Comparison of ENCODE assay signal across 18 cellular contexts in genomic region chr1:200364831-200365230, GRCh38. TPM values are rescaled to one million over a fixed set of nuclear protein-coding genes. Genes with fewer than 3 reads are reported as not detected.
DNase-seq lines count a peak whose midpoint lies in the region; ATAC-seq and TF ChIP-seq lines count a peak whose summit lies in the region.
"Had no signal": no experiment of that assay in that cellular context is flagged by ENCODE, and none has a peak within 500 bp of the region (broad histone marks: within the 10 kb centered on the region; RNA-seq: fewer than 3 reads in every experiment).

No MANE protein-coding gene starts in this region.

- H2AK5ac ChIP-seq in mesendoderm (ENCODE audit: low read length): no peak overlapping the region

- H3K18ac ChIP-seq in mesendoderm (ENCODE audit: low read length): peak overlapping the region; percentile 25

- H3K27ac Mint-ChIP-seq in endodermal cell: peak overlapping the region; percentile 87
- H3K27ac Mint-ChIP-seq in T-cell: no peak overlapping the region
- peak overlapping the region in 1 of 7 donors; percentile 77 for H3K27ac Mint-ChIP-seq in CD14-positive monocyte
- H3K27ac Mint-ChIP-seq in stimulated activated memory B cell treated with anti-CD40 and anti-IgM and Interleukin-4, amounts not matched to agents 10 μg/mL and 1 μg/mL and 100 μg/mL, for 72 hours: no peak overlapping the region
- H3K27ac Mint-ChIP-seq: activated CD4-positive, alpha-beta T cell treated with anti-CD3 and anti-CD28 coated beads for 36 hours; activated naive CD4-positive, alpha-beta T cell treated with anti-CD3 and anti-CD28 coated beads, Interleukin-2, amount 50 U/mL, for 24 hours; B cell; T-helper 17 cell had no signal

- no peak overlapping the region for H4K8ac ChIP-seq in mesendoderm (ENCODE audit: low read depth, low read length)

- peak overlapping the region; percentile 43 for H3K4ac ChIP-seq in mesendoderm (ENCODE audit: low read depth, low read length)

- H3K36me3 ChIP-seq in ES-I3 (ENCODE audit: insufficient read depth, low read length): no peaks in the 10 kb centered on the region
- peaks cover 20% of the 10 kb centered on the region for H3K36me3 ChIP-seq in NT2/D1 (ENCODE audit: insufficient read depth, insufficient read length, low read length)
- H3K36me3 ChIP-seq in endodermal cell (ENCODE audit: control insufficient read depth, insufficient read depth, low read length): no peaks in the 10 kb centered on the region
- H3K36me3 ChIP-seq in mesendoderm (ENCODE audit: control insufficient read depth, insufficient read depth, low read length): no peaks in the 10 kb centered on the region

- H3K9ac ChIP-seq in ES-I3 (ENCODE audit: low read depth, low read length) (peak overlapping the region; percentile 26), NT2/D1 (ENCODE audit: insufficient read length, low read depth) (no peak overlapping the region), endodermal cell (ENCODE audit: extremely low read depth, low read length, poor library complexity, severe bottlenecking) (peak overlapping the region; percentile 28), mesendoderm (ENCODE audit: low read length) (no peak overlapping the region)

- CTCF ChIA-PET in T-cell (lab: Charles Lee): no interaction called here

- H3K27me3 ChIP-seq in NT2/D1 (ENCODE audit: insufficient read depth, insufficient read length) (no peaks in the 10 kb centered on the region), endodermal cell (ENCODE audit: control insufficient read depth, insufficient read depth, low read length, poor library complexity, severe bottlenecking) (no peaks in the 10 kb centered on the region), mesendoderm (ENCODE audit: insufficient read depth, low read length, poor library complexity) (no peaks in the 10 kb centered on the region)

- ATAC-seq in T-cell (replicated peaks in 1 of 4): no peak
- ATAC-seq in stimulated activated memory B cell treated with anti-CD40 and anti-IgM and Interleukin-4, amounts not matched to agents 10 μg/mL and 1 μg/mL and 100 μg/mL, for 72 hours: no peak
- ATAC-seq in GM21360 (IDR thresholded peaks at IDR 0.05; ENCODE audit: unreplicated experiment): no peak
- ATAC-seq: activated CD4-positive, alpha-beta T cell treated with anti-CD3 and anti-CD28 coated beads for 36 hours; mucosa of descending colon; stimulated activated naive CD8-positive, alpha-beta T cell treated with anti-CD3 and anti-CD28 coated beads, Interleukin-15, Interleukin-2, amounts not matched to agents 100 U/mL and 50 U/mL, for 24 hours; T-helper 17 cell had no signal

- POLR2A ChIA-PET in T-cell (lab: Charles Lee): no interaction called here

- H2BK5ac ChIP-seq in mesendoderm (ENCODE audit: low read length): peak overlapping the region; percentile 44

- WGBS in endodermal cell (ENCODE audit: insufficient coverage in 1 of 2, insufficient read length in 1 of 2), 2 experiments: 34 to 48% methylated on average over 4 to 5 of the region's 5 CpGs
- no CpG with 5 or more reads among the region's 5 CpGs for WGBS in mesendoderm (ENCODE audit: extremely low coverage, insufficient coverage, low lambda C conversion rate)

- peak overlapping the region; percentile 77 for H2BK15ac ChIP-seq in mesendoderm (replicated peaks; ENCODE audit: low read depth)

- H3K27me3 Mint-ChIP-seq in endodermal cell (ENCODE audit: insufficient read depth) (no peaks in the 10 kb centered on the region), T-cell (no peaks in the 10 kb centered on the region), CD14-positive monocyte (ENCODE audit: low read depth in 3 of 3) (no peaks in the 10 kb centered on the region)
- H3K27me3 Mint-ChIP-seq in stimulated activated memory B cell treated with anti-CD40 and anti-IgM and Interleukin-4, amounts not matched to agents 10 μg/mL and 1 μg/mL and 100 μg/mL, for 72 hours: no peaks in the 10 kb centered on the region
- H3K27me3 Mint-ChIP-seq: activated CD4-positive, alpha-beta T cell treated with anti-CD3 and anti-CD28 coated beads for 36 hours; activated naive CD4-positive, alpha-beta T cell treated with anti-CD3 and anti-CD28 coated beads, Interleukin-2, amount 50 U/mL, for 24 hours; B cell; T-helper 17 cell had no signal

- no peak overlapping the region for H2BK120ac ChIP-seq in mesendoderm (ENCODE audit: low read depth, low read length)

- H3K9me3 Mint-ChIP-seq in endodermal cell: no peaks in the 10 kb centered on the region
- no peaks in the 10 kb centered on the region for H3K9me3 Mint-ChIP-seq in T-cell
- H3K9me3 Mint-ChIP-seq in CD14-positive monocyte: no peaks in the 10 kb centered on the region
- H3K9me3 Mint-ChIP-seq in stimulated activated memory B cell treated with anti-CD40 and anti-IgM and Interleukin-4, amounts not matched to agents 10 μg/mL and 1 μg/mL and 100 μg/mL, for 72 hours: no peaks in the 10 kb centered on the region
- H3K9me3 Mint-ChIP-seq: activated naive CD4-positive, alpha-beta T cell treated with anti-CD3 and anti-CD28 coated beads, Interleukin-2, amount 50 U/mL, for 24 hours had no signal

- H4K5ac ChIP-seq in mesendoderm (ENCODE audit: low read length): no peak overlapping the region

- H3K4me3 ChIP-seq in NT2/D1 (ENCODE audit: insufficient read length, low read depth) (no peak overlapping the region), endodermal cell (ENCODE audit: low read length) (no peak overlapping the region), mesendoderm (ENCODE audit: low read length) (no peak overlapping the region)
- H3K4me3 ChIP-seq: mucosa of descending colon had no signal

- peaks cover 51% of the 10 kb centered on the region for H3K4me1 Mint-ChIP-seq in endodermal cell
- H3K4me1 Mint-ChIP-seq in T-cell: no peaks in the 10 kb centered on the region
- H3K4me1 Mint-ChIP-seq in CD14-positive monocyte: peaks cover 54% of the 10 kb centered on the region
- H3K4me1 Mint-ChIP-seq in stimulated activated memory B cell treated with anti-CD40 and anti-IgM and Interleukin-4, amounts not matched to agents 10 μg/mL and 1 μg/mL and 100 μg/mL, for 72 hours: peaks cover 14% of the 10 kb centered on the region
- H3K4me1 Mint-ChIP-seq: activated CD4-positive, alpha-beta T cell treated with anti-CD3 and anti-CD28 coated beads for 36 hours; activated naive CD4-positive, alpha-beta T cell treated with anti-CD3 and anti-CD28 coated beads, Interleukin-2, amount 50 U/mL, for 24 hours; T-helper 17 cell had no signal

- no peaks in the 10 kb centered on the region for H3K9me3 ChIP-seq in ES-I3 (ENCODE audit: control insufficient read depth, insufficient read depth, low read length)
- no peaks in the 10 kb centered on the region for H3K9me3 ChIP-seq in NT2/D1 (ENCODE audit: insufficient read depth, low read length)
- H3K9me3 ChIP-seq in endodermal cell (ENCODE audit: control insufficient read depth, low read length): no peaks in the 10 kb centered on the region
- H3K9me3 ChIP-seq: mucosa of descending colon had no signal

- peak; percentile 96 for DNase-seq in NT2/D1 (ENCODE audit: low read depth, low spot score)
- DNase-seq in endodermal cell: peak; percentile 83
- DNase-seq in mesendoderm: peak; percentile 78
- no peak for DNase-seq in T-cell
- DNase-seq in CD14-positive monocyte (ENCODE audit: low spot score): no peak
- DNase-seq: activated CD4-positive, alpha-beta T cell treated with anti-CD3 and anti-CD28 coated beads for 36 hours; DMS 273 treated with DMSO at 0.1 percent for 48 hours; kidney; mucosa of descending colon; NCI-H2081; small intestine; stimulated activated naive CD8-positive, alpha-beta T cell treated with anti-CD3 and anti-CD28 coated beads, Interleukin-15, Interleukin-2, amounts not matched to agents 100 U/mL and 50 U/mL, for 24 hours; T-helper 17 cell had no signal

- peak overlapping the region; percentile 39 for H3K56ac ChIP-seq in mesendoderm (ENCODE audit: low read length)

- H3K4me1 ChIP-seq in ES-I3 (ENCODE audit: insufficient read depth, low read length) (peaks cover 54% of the 10 kb centered on the region), NT2/D1 (ENCODE audit: insufficient read depth, insufficient read length) (peaks cover 16% of the 10 kb centered on the region), endodermal cell (ENCODE audit: control insufficient read depth, insufficient read depth, low read length) (peaks cover 44% of the 10 kb centered on the region), mesendoderm (ENCODE audit: control insufficient read depth, low read depth, low read length) (peaks cover 16% of the 10 kb centered on the region)

- intact Hi-C loops in CD14-positive monocyte (cut with micrococcal nuclease): loop anchor here in 1 of 2 donors (5.0 kb wide), 1 partner anchor 42 kb away; no protein-coding TSS in a partner anchor

- H3K36me3 Mint-ChIP-seq in endodermal cell (ENCODE audit: low read depth) (peaks cover 15% of the 10 kb centered on the region), T-cell (peaks cover 11% of the 10 kb centered on the region), CD14-positive monocyte (peaks cover 0 to 3% of the 10 kb centered on the region in 2 donors)
- peaks cover 17% of the 10 kb centered on the region for H3K36me3 Mint-ChIP-seq in stimulated activated memory B cell treated with anti-CD40 and anti-IgM and Interleukin-4, amounts not matched to agents 10 μg/mL and 1 μg/mL and 100 μg/mL, for 72 hours

- no peak overlapping the region for H3K27ac ChIP-seq in endodermal cell (ENCODE audit: low read depth, low read length)
- peak overlapping the region; percentile 75 for H3K27ac ChIP-seq in mesendoderm (ENCODE audit: low read depth, low read length)

- H3K79me1 ChIP-seq in mesendoderm (ENCODE audit: low read length): no peaks in the 10 kb centered on the region

- H3K79me2 ChIP-seq in mesendoderm (ENCODE audit: control insufficient read depth, insufficient read depth, low read length): no peaks in the 10 kb centered on the region

- no peak overlapping the region for H3K23ac ChIP-seq in mesendoderm (ENCODE audit: low read length)

- no peak overlapping the region for H3K4me2 ChIP-seq in mesendoderm (ENCODE audit: low read length)

- H3K4me3 Mint-ChIP-seq in endodermal cell: peak overlapping the region; percentile 0
- H3K4me3 Mint-ChIP-seq in T-cell: no peak overlapping the region
- no peak overlapping the region for H3K4me3 Mint-ChIP-seq in CD14-positive monocyte
- H3K4me3 Mint-ChIP-seq in stimulated activated memory B cell treated with anti-CD40 and anti-IgM and Interleukin-4, amounts not matched to agents 10 μg/mL and 1 μg/mL and 100 μg/mL, for 72 hours: no peak overlapping the region
- H3K4me3 Mint-ChIP-seq: activated CD4-positive, alpha-beta T cell treated with anti-CD3 and anti-CD28 coated beads for 36 hours; activated naive CD4-positive, alpha-beta T cell treated with anti-CD3 and anti-CD28 coated beads, Interleukin-2, amount 50 U/mL, for 24 hours; B cell; T-helper 17 cell had no signal

- TF ChIP-seq CTCF in endodermal cell (conservative IDR thresholded peaks at IDR 0.05) (no peak), CD14-positive monocyte (IDR thresholded peaks at IDR 0.05) (no peak)

RNA-seq across cellular contexts. Expression of gene ZNF281, which starts 45.0 kb away (rescaled TPM):
- total RNA-seq in endodermal cell: 10 to 100 TPM; 51.7 to 61.1 TPM
- polyA plus RNA-seq in endodermal cell (2013, experiment 1 of 2): 35.6 TPM
- polyA plus RNA-seq in endodermal cell (2013, experiment 2 of 2): 33.7 TPM
- 40.8 TPM for polyA plus RNA-seq in mesendoderm (2013, experiment 1 of 2)
- 40.3 TPM for polyA plus RNA-seq in mesendoderm (2013, experiment 2 of 2)
- 10 to 100 TPM; 19.2 to 29.9 (median 21.4) TPM for total RNA-seq in T-cell
- polyA plus RNA-seq in CD14-positive monocyte: 10 to 100 TPM; 26.6 to 30.6 TPM

Comparison
In these comparisons a context has a peak if more than half of its experiments do, and no peak if none do; other contexts are left out.
1. H3K9ac ChIP-seq: peak in ES-I3 (single experiment) and endodermal cell (single experiment); none in NT2/D1 (single experiment) and mesendoderm (single experiment).
2. DNase-seq: peak in NT2/D1 (single experiment), endodermal cell (single experiment) and mesendoderm (single experiment); none in T-cell (0 of 34) and CD14-positive monocyte (single experiment).